Comparison of ENCODE assay signal across 8 cellular contexts in the genomic region with DNA sequence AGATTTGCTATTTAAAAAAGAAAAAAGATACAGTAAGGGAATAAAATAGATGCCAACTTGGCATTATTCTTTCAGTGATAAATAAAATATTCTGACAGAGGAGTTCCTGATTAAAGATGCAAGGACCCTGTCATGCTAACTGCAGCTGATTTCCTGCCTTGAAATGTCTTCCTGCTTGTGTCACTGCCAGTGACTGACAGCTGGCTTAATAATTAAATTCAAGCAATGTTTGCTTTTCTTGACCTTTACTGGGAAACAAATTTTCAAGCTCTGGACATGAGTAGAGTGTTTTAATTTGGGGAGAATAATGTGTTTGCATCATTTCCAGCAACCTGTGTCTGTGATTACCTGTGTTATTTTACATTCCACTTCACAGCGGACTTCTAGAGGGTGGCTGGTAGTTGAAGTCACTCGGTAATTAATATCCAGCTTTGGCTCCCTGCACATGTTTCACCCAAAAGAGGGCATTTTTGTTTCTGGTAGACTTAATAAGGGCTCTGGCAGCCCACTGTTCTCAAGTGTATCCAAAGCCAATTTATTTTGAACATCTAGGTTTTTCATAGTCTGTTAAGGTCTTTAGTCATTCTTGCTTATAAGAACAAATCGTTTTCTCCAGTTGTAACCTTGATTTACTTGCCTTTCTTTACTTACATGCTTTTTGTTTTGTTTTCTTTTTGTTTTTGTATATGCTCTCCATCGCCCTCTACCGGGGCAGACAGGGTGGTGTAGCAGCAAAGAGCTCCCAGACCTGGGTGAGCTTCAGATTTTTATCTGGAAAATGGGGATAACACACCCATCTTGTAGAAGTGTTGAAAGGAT. TPM values are rescaled to one million over a fixed set of nuclear protein-coding genes. Genes with fewer than 3 reads are reported as not detected.
DNase-seq lines count a peak whose midpoint lies in the region; ATAC-seq and TF ChIP-seq lines count a peak whose summit lies in the region.

No MANE protein-coding gene starts in this region.

- peak; percentile 66 for ATAC-seq in HG02678 (IDR thresholded peaks at IDR 0.05; ENCODE audit: unreplicated experiment)

- DNase-seq in GM12865 (ENCODE audit: low read depth) (peak; percentile 78), OCI-M1 (lab: John Stamatoyannopoulos, UW) (peak; percentile 59), glomerular visceral epithelial cell (ENCODE audit: extremely low spot score) (peak; percentile 36), skeletal muscle cell (ENCODE audit: low read depth) (peak; percentile 4), G401 (ENCODE audit: low spot score) (no peak), putamen (ENCODE audit: low spot score) (no peak)
- DNase-seq in activated T-helper 1 cell treated with anti-CD3 and anti-CD28 coated beads, Interleukin-2, amount 50 U/mL, for 16 hours (ENCODE audit: low read depth in 1 of 2, low spot score in 1 of 2) = peak; percentile 12 to 21

- in situ Hi-C loops in G401 (cut with HindIII; ENCODE audit: low sequenced_read_pairs) = no loop called here

- peak; percentile 79 for TF ChIP-seq CTCF in GM12865 (IDR thresholded peaks at IDR 0.05; ENCODE audit: insufficient read depth, low read depth, low read length, missing control alignments)

- H3K4me3 ChIP-seq in GM12865 (ENCODE audit: low read depth, low read length) = peak overlapping the region; percentile 20; the same call in 1 of the 2 replicates
- no peak overlapping the region for H3K4me3 ChIP-seq in skeletal muscle cell (ENCODE audit: low read depth, low read length)

RNA-seq across cellular contexts. Expression of a gene that starts 48.5 kb away (rescaled TPM):
- total RNA-seq in G401 (2014; rRNA removed; shearing (Covaris generic)) = not detected in 2 replicates

Comparison
In these comparisons a context has a peak if more than half of its experiments do, and no peak if none do; other contexts are left out.
1. DNase-seq: peak in GM12865 (single experiment), OCI-M1 (single experiment), activated T-helper 1 cell treated with anti-CD3 and anti-CD28 coated beads, Interleukin-2, amount 50 U/mL, for 16 hours (2 of 2), glomerular visceral epithelial cell (single experiment) and skeletal muscle cell (single experiment); none in G401 (single experiment) and putamen (single experiment).